ENCODE assay signal across 1 cellular context in the genomic region with DNA sequence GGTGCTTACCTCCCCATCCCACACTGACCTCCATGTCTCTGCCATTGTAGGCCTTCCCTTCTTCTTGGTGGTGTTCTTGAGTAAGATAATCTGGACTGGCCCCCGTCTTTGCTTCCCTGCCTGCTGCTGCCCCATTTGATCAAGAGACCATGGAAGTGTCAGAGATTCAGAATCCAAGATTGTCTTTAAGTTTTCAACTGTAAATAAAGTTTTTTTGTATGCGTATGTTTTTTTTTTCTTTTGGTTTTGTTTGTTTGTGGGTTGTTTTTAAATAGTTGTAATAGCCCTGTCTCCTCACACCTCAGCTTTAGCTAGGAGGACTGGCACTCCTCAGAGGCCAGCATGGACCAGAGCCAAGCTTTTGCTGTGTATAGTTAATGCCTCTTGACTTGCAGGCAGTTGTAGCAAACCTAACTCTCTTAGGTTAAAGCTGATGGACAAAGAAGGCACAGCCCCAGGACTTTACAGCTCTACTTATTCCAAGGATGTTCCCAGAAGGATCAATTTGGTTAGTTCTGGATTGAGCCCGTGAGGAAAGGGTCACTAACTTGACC.
TF ChIP-seq lines count a peak whose summit lies in the region.

No MANE protein-coding gene starts in this region.

TF ChIP-seq in GM12878, 131 proteins besides CTCF, POLR2A, EP300 and RAD21:
- TF ChIP-seq NR2C1 (IDR thresholded peaks at IDR 0.05) (no peak), ESRRA (IDR thresholded peaks at IDR 0.05; ENCODE audit: low read length) (no peak), HDGF (IDR thresholded peaks at IDR 0.05) (no peak), MXI1 (IDR thresholded peaks at IDR 0.05; ENCODE audit: low read depth, low read length) (no peak), ZNF622 (IDR thresholded peaks at IDR 0.05) (no peak)
- TF ChIP-seq, protein P1, sequence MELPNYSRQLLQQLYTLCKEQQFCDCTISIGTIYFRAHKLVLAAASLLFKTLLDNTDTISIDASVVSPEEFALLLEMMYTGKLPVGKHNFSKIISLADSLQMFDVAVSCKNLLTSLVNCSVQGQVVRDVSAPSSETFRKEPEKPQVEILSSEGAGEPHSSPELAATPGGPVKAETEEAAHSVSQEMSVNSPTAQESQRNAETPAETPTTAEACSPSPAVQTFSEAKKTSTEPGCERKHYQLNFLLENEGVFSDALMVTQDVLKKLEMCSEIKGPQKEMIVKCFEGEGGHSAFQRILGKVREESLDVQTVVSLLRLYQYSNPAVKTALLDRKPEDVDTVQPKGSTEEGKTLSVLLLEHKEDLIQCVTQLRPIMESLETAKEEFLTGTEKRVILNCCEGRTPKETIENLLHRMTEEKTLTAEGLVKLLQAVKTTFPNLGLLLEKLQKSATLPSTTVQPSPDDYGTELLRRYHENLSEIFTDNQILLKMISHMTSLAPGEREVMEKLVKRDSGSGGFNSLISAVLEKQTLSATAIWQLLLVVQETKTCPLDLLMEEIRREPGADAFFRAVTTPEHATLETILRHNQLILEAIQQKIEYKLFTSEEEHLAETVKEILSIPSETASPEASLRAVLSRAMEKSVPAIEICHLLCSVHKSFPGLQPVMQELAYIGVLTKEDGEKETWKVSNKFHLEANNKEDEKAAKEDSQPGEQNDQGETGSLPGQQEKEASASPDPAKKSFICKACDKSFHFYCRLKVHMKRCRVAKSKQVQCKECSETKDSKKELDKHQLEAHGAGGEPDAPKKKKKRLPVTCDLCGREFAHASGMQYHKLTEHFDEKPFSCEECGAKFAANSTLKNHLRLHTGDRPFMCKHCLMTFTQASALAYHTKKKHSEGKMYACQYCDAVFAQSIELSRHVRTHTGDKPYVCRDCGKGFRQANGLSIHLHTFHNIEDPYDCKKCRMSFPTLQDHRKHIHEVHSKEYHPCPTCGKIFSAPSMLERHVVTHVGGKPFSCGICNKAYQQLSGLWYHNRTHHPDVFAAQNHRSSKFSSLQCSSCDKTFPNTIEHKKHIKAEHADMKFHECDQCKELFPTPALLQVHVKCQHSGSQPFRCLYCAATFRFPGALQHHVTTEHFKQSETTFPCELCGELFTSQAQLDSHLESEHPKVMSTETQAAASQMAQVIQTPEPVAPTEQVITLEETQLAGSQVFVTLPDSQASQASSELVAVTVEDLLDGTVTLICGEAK (IDR thresholded peaks at IDR 0.05; ENCODE audit: borderline replicate concordance): peak; percentile 51; the same call in 1 of the 2 replicates
